1 cellular context compared by ENCODE assay signal in genomic region chr4:153067376-153067775, GRCh38.
TF ChIP-seq lines count a peak whose summit lies in the region.

No MANE protein-coding gene starts in this region.

TF ChIP-seq in HepG2, 621 proteins besides CTCF, POLR2A, EP300 and RAD21 (continued from another document and continues in another):
- TF ChIP-seq ZBTB39 (CRISPR knock-in tag; IDR thresholded peaks at IDR 0.05), result no peak
- TF ChIP-seq HOXA9 (CRISPR knock-in tag; IDR thresholded peaks at IDR 0.05; ENCODE audit: borderline replicate concordance), result no peak
- TF ChIP-seq ADNP (CRISPR knock-in tag; IDR thresholded peaks at IDR 0.05), result no peak
- no peak for TF ChIP-seq GTF3A (CRISPR knock-in tag; conservative IDR thresholded peaks at IDR 0.05)
- no peak for TF ChIP-seq RXRB (CRISPR knock-in tag; IDR thresholded peaks at IDR 0.05; ENCODE audit: borderline replicate concordance)
- no peak; the same call in 1 of the 2 replicates for TF ChIP-seq RXRA (CRISPR knock-in tag; IDR thresholded peaks at IDR 0.05)
- no peak for TF ChIP-seq SIN3A (IDR thresholded peaks at IDR 0.05; ENCODE audit: borderline replicate concordance, low read depth, low read length)
- no peak for TF ChIP-seq MXD1 (CRISPR knock-in tag; IDR thresholded peaks at IDR 0.05)
- no peak for TF ChIP-seq GPBP1L1 (CRISPR knock-in tag; IDR thresholded peaks at IDR 0.05)
- no peak for TF ChIP-seq E2F1 (CRISPR knock-in tag; IDR thresholded peaks at IDR 0.05)
- TF ChIP-seq ZNF549 (CRISPR knock-in tag; IDR thresholded peaks at IDR 0.05), result no peak
- no peak for TF ChIP-seq ZNF597 (CRISPR knock-in tag; IDR thresholded peaks at IDR 0.05)
- 0 out of 2 replicates have a peak, but pooled peaks have one; percentile 48 for TF ChIP-seq NFIC (IDR thresholded peaks at IDR 0.05; ENCODE audit: low read length)
- no peak for TF ChIP-seq RFXANK (CRISPR knock-in tag; IDR thresholded peaks at IDR 0.05)
- TF ChIP-seq KDM6A (CRISPR knock-in tag; IDR thresholded peaks at IDR 0.05; ENCODE audit: low read depth), result peak; percentile 56; the same call in 1 of the 2 replicates
- TF ChIP-seq SRSF4 (IDR thresholded peaks at IDR 0.05; ENCODE audit: low read depth, low read length, poor library complexity, severe bottlenecking), result no peak
- TF ChIP-seq ZNF335 (CRISPR knock-in tag; IDR thresholded peaks at IDR 0.05), result no peak
- TF ChIP-seq MEIS2 (CRISPR knock-in tag; IDR thresholded peaks at IDR 0.05), result no peak
- no peak for TF ChIP-seq HHEX (CRISPR knock-in tag; IDR thresholded peaks at IDR 0.05)
- TF ChIP-seq ZNF432 (CRISPR knock-in tag; IDR thresholded peaks at IDR 0.05; ENCODE audit: borderline replicate concordance), result no peak
- no peak for TF ChIP-seq SRY (CRISPR knock-in tag; IDR thresholded peaks at IDR 0.05)
- TF ChIP-seq SOX13 (IDR thresholded peaks at IDR 0.05), result no peak
- peak in 1 of 2 experiments; percentile 41; a peak in 1 of 4 replicates for TF ChIP-seq SOX13 (CRISPR knock-in tag; conservative IDR thresholded peaks at IDR 0.05 in 1 of 2, IDR thresholded peaks at IDR 0.05 in 1 of 2)
- no peak for TF ChIP-seq CC2D1A (CRISPR knock-in tag; IDR thresholded peaks at IDR 0.05)
- TF ChIP-seq MEIS1 (CRISPR knock-in tag; IDR thresholded peaks at IDR 0.05; ENCODE audit: borderline replicate concordance), result no peak
- no peak for TF ChIP-seq ZSCAN30 (CRISPR knock-in tag; IDR thresholded peaks at IDR 0.05)
- TF ChIP-seq STAT5B (CRISPR knock-in tag; IDR thresholded peaks at IDR 0.05), result no peak
- TF ChIP-seq ZNF737 (CRISPR knock-in tag; IDR thresholded peaks at IDR 0.05; ENCODE audit: borderline replicate concordance), result no peak
- no peak for TF ChIP-seq ZNF136 (CRISPR knock-in tag; IDR thresholded peaks at IDR 0.05; ENCODE audit: low read depth)
- TF ChIP-seq ZBTB25 (CRISPR knock-in tag; IDR thresholded peaks at IDR 0.05), result no peak
- TF ChIP-seq REXO4 (CRISPR knock-in tag; IDR thresholded peaks at IDR 0.05; ENCODE audit: borderline replicate concordance), result no peak
- no peak for TF ChIP-seq ZBTB20 (CRISPR knock-in tag; IDR thresholded peaks at IDR 0.05; ENCODE audit: borderline replicate concordance, low read depth)
- peak; percentile 82 for TF ChIP-seq ZNF644 (CRISPR knock-in tag; IDR thresholded peaks at IDR 0.05; ENCODE audit: low read depth)
- TF ChIP-seq AGO2 (optimal IDR thresholded peaks at IDR 0.05; ENCODE audit: low read depth, low read length), result no peak
- TF ChIP-seq ARID4A (CRISPR knock-in tag; IDR thresholded peaks at IDR 0.05; ENCODE audit: borderline replicate concordance), result no peak; the same call in 1 of the 2 replicates
- no peak for TF ChIP-seq THYN1 (CRISPR knock-in tag; IDR thresholded peaks at IDR 0.05; ENCODE audit: borderline replicate concordance, low read depth)
- no peak for TF ChIP-seq FOXO4 (CRISPR knock-in tag; conservative IDR thresholded peaks at IDR 0.05)
- TF ChIP-seq FOXP4 (CRISPR knock-in tag; IDR thresholded peaks at IDR 0.05), result peak; percentile 67; the same call in 1 of the 2 replicates
- no peak for TF ChIP-seq KLF12 (CRISPR knock-in tag; IDR thresholded peaks at IDR 0.05; ENCODE audit: borderline replicate concordance)
- 0 out of 2 replicates have a peak, but pooled peaks have one; percentile 37 for TF ChIP-seq RARA (CRISPR knock-in tag; IDR thresholded peaks at IDR 0.05)
- peak; percentile 58; the same call in 1 of the 2 replicates for TF ChIP-seq ZNF12 (CRISPR knock-in tag; IDR thresholded peaks at IDR 0.05)
- TF ChIP-seq KDM4B (CRISPR knock-in tag; IDR thresholded peaks at IDR 0.05), result no peak
